13 cellular contexts compared by ENCODE assay signal in genomic region chr22:48254311-48254873, GRCh38.
DNase-seq lines count a peak whose midpoint lies in the region; ATAC-seq lines count a peak whose summit lies in the region.
"Had no signal": no experiment of that assay in that cellular context is flagged by ENCODE, and none has a peak within 500 bp of the region (broad histone marks: within the 10 kb centered on the region; RNA-seq: fewer than 3 reads in every experiment).

No MANE protein-coding gene starts in this region.

- H3K27ac Mint-ChIP-seq in activated naive CD4-positive, alpha-beta T cell treated with anti-CD3 and anti-CD28 coated beads, Interleukin-2, amount 10 ng/mL, durations not matched to agents 7 days and 5 days = no peak overlapping the region

- peak overlapping the region; percentile 44 for H3K9ac ChIP-seq in SK-N-MC (ENCODE audit: insufficient read length)

- H3K4me3 Mint-ChIP-seq in activated naive CD4-positive, alpha-beta T cell treated with anti-CD3 and anti-CD28 coated beads, Interleukin-2, amount 10 ng/mL, durations not matched to agents 7 days and 5 days = no peak overlapping the region

- H3K27ac ChIP-seq in SK-N-MC = peak overlapping the region; percentile 87
- H3K27ac ChIP-seq: dorsolateral prefrontal cortex, vagina had no signal

- peak overlapping the region; percentile 68 for H3K4me3 ChIP-seq in SK-N-MC
- H3K4me3 ChIP-seq: vagina had no signal

- DNase-seq in cardiac septum (ENCODE audit: low spot score) (peak; percentile 31), left ventricle myocardium superior (no peak), SK-N-MC (ENCODE audit: low read depth, low spot score) (no peak), mesenteric fat pad (ENCODE audit: low spot score) (peak; percentile 39)
- DNase-seq in activated naive CD4-positive, alpha-beta T cell treated with anti-CD3 and anti-CD28 coated beads, Interleukin-2, amount 10 ng/mL, durations not matched to agents 7 days and 5 days = no peak
- DNase-seq: DMS53; SIG-M5; stimulated activated naive CD4-positive, alpha-beta T cell had no signal

- ATAC-seq in left ventricle myocardium superior (no peak), GM19328 (IDR thresholded peaks at IDR 0.05; ENCODE audit: unreplicated experiment) (no peak), GM18907 (IDR thresholded peaks at IDR 0.05; ENCODE audit: unreplicated experiment) (no peak), HG03469 (IDR thresholded peaks at IDR 0.05; ENCODE audit: unreplicated experiment) (no peak)

- CTCF ChIA-PET in activated naive CD4-positive, alpha-beta T cell treated with anti-CD3 and anti-CD28 coated beads, Interleukin-2, amount 10 ng/mL, durations not matched to agents 7 days and 5 days (lab: Charles Lee) = no interaction called here

- H3K4me1 Mint-ChIP-seq in activated naive CD4-positive, alpha-beta T cell treated with anti-CD3 and anti-CD28 coated beads, Interleukin-2, amount 10 ng/mL, durations not matched to agents 7 days and 5 days = no peaks in the 10 kb centered on the region

- intact Hi-C loops in cardiac septum (cut with DNase I) (no loop called here), left ventricle myocardium superior (cut with micrococcal nuclease) (no loop called here)

- H3K36me3 Mint-ChIP-seq in activated naive CD4-positive, alpha-beta T cell treated with anti-CD3 and anti-CD28 coated beads, Interleukin-2, amount 10 ng/mL, durations not matched to agents 7 days and 5 days = no peaks in the 10 kb centered on the region

- H3K9me3 Mint-ChIP-seq in activated naive CD4-positive, alpha-beta T cell treated with anti-CD3 and anti-CD28 coated beads, Interleukin-2, amount 10 ng/mL, durations not matched to agents 7 days and 5 days = no peaks in the 10 kb centered on the region

- H3K27me3 Mint-ChIP-seq in activated naive CD4-positive, alpha-beta T cell treated with anti-CD3 and anti-CD28 coated beads, Interleukin-2, amount 10 ng/mL, durations not matched to agents 7 days and 5 days = peaks cover 7% of the 10 kb centered on the region

- H3K9me3 ChIP-seq in SK-N-MC (ENCODE audit: low read depth, low read length) = no peaks in the 10 kb centered on the region
- H3K9me3 ChIP-seq: vagina had no signal

- no peaks in the 10 kb centered on the region for H3K36me3 ChIP-seq in SK-N-MC (ENCODE audit: insufficient read depth, low read length)
- H3K36me3 ChIP-seq: vagina had no signal

Comparison
In these comparisons a context has a peak if more than half of its experiments do, and no peak if none do; other contexts are left out.
1. DNase-seq: peak in cardiac septum (single experiment) and mesenteric fat pad (single experiment); none in left ventricle myocardium superior (single experiment), SK-N-MC (single experiment) and activated naive CD4-positive, alpha-beta T cell treated with anti-CD3 and anti-CD28 coated beads, Interleukin-2, amount 10 ng/mL, durations not matched to agents 7 days and 5 days (single experiment).